Comparison of ENCODE assay signal across 8 cellular contexts in the genomic region with DNA sequence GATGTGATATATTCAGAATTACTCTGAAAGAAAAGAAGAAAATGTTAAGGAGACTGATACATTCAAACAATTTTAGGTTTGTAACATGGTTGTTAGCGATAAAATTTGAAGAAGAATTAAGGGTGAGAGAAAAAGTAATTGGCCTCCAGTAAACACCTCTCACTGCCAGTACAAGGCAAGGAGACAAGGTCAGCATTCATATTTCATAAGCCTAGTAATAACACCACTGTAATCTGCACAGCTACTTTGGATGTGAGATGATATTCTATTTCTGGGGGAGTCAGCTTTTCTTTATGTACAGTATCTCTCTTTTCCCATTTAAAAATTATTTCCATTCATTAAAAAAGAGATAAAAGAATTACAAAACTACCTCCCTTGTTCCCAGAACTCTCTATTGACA.
"Had no signal": no experiment of that assay in that cellular context is flagged by ENCODE, and none has a peak within 500 bp of the region (broad histone marks: within the 10 kb centered on the region; RNA-seq: fewer than 3 reads in every experiment).

No MANE protein-coding gene starts in this region.

- DNase-seq: GM23248, GOT3, H7, HFFc6 had no signal

- H3K27ac ChIP-seq: GM23248, HL-60 had no signal

- H3K9me3 ChIP-seq: HAP-1 had no signal

- H3K4me1 ChIP-seq: HAP-1 had no signal

- ATAC-seq: HCT116, HepG2 had no signal

- H3K4me3 ChIP-seq: GM23248, HAP-1 had no signal

- H3K36me3 ChIP-seq: HAP-1 had no signal
